ENCODE assay signal across 1 cellular context in the genomic region with DNA sequence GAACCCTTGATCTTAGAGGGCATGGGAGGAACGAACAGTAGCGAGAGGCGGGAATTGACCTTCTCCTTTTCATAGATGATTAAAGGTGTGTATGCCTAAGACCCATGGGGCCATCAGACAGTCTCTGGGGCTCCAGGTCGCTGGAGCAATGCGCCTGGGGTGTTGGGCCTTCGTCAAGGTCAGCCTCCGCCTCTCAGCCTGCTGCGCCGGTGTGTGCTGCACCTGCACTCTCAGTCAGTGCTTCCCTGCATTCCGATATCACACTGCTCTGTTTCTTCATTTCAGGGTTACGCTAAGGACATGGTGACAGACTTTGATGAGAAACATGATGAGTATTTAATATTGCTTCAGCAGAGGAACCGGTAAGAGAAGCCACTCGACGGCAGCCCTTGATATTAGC.
TF ChIP-seq lines count a peak whose summit lies in the region.

No MANE protein-coding gene starts in this region.

TF ChIP-seq in HepG2, 621 proteins besides CTCF, POLR2A, EP300 and RAD21 (continued from another document):
- TF ChIP-seq, protein P1, sequence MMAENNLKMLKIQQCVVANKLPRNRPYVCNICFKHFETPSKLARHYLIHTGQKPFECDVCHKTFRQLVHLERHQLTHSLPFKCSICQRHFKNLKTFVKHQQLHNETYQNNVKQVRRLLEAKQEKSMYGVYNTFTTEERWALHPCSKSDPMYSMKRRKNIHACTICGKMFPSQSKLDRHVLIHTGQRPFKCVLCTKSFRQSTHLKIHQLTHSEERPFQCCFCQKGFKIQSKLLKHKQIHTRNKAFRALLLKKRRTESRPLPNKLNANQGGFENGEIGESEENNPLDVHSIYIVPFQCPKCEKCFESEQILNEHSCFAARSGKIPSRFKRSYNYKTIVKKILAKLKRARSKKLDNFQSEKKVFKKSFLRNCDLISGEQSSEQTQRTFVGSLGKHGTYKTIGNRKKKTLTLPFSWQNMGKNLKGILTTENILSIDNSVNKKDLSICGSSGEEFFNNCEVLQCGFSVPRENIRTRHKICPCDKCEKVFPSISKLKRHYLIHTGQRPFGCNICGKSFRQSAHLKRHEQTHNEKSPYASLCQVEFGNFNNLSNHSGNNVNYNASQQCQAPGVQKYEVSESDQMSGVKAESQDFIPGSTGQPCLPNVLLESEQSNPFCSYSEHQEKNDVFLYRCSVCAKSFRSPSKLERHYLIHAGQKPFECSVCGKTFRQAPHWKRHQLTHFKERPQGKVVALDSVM (CRISPR knock-in tag; IDR thresholded peaks at IDR 0.05): 0 out of 2 replicates have a peak, but pooled peaks have one; percentile 27
- no peak for TF ChIP-seq ZBTB20 (CRISPR knock-in tag; IDR thresholded peaks at IDR 0.05; ENCODE audit: borderline replicate concordance, low read depth)
